In the genomic region with DNA sequence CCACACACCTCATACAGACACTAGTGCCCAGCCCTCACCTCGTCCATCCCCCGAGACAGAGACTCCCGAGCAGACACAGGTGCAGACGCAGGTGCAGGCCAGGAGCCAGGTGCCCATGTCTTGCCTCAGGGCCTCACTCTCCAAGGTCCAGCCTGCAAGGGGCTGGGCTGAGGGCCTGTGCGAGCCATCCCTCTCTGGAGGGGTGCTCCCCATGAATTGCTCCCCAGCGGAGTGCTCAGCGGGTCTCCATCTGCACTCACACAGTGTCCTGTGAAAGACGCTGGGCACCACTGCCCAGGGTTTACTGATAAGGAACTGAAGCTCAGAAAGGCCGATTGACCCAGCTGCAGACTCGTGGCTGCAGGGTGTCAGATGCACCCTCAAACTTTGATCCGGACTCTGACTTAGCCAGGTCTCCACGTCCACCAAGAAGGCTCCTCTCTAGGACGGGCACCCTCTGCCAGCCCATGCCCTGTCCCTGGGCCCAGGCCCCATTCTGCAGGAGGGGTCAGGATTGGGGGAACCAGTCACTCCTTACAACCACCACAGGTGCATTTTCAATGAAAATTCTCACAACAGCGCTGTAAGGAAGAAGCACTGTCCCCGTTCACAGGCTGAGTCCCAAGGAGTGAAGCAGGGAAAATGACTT, we compare ENCODE assay signal across 1 cellular context.
TF ChIP-seq lines count a peak whose summit lies in the region.

No MANE protein-coding gene starts in this region.

TF ChIP-seq in HEK293, 187 proteins besides CTCF, POLR2A, EP300 and RAD21 (continued from another document):
- TF ChIP-seq ZNF449 (tag by site-specific recombination; IDR thresholded peaks at IDR 0.05) (no peak), ZBTB26 (tag by site-specific recombination; optimal IDR thresholded peaks at IDR 0.05) (no peak), KLF16 (tag by site-specific recombination; IDR thresholded peaks at IDR 0.05) (no peak)
- TF ChIP-seq, protein P1, sequence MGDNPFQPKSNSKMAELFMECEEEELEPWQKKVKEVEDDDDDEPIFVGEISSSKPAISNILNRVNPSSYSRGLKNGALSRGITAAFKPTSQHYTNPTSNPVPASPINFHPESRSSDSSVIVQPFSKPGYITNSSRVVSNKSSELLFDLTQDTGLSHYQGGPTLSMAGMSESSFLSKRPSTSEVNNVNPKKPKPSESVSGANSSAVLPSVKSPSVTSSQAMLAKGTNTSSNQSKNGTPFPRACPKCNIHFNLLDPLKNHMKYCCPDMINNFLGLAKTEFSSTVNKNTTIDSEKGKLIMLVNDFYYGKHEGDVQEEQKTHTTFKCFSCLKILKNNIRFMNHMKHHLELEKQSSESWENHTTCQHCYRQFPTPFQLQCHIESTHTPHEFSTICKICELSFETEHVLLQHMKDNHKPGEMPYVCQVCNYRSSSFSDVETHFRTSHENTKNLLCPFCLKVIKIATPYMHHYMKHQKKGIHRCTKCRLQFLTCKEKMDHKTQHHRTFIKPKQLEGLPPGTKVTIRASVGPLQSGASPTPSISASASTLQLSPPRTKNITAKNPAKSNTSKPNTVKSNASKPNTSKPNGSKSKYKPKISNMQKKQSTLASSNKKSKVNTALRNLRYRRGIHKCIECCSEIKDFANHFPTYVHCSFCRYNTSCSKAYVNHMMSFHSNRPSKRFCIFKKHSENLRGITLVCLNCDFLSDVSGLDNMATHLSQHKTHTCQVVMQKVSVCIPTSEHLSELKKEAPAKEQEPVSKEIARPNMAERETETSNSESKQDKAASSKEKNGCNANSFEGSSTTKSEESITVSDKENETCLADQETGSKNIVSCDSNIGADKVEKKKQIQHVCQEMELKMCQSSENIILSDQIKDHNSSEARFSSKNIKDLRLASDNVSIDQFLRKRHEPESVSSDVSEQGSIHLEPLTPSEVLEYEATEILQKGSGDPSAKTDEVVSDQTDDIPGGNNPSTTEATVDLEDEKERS (tag by site-specific recombination; IDR thresholded peaks at IDR 0.05), result no peak
TF ChIP-seq in HEK293: peak in this region for 2.
